In the genomic region with DNA sequence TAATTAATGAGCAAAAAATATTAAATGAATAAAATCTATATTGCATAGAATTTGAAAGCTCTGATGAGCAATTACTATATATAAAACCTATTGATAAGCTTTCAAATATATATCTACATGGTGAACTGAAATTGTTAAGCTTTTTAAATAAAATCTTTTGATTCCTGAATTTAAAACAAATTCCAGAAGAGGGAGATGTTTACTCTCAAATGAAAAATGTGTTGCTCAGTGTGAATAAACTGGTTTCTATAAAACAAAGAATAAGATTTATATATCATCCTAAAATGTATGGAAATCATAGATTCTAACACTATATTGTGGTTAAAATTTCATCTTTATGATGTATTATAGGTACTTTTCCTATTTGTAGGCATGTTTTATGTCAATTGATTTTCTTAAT, we compare ENCODE assay signal across 15 cellular contexts.
DNase-seq lines count a peak whose midpoint lies in the region; ATAC-seq, FAIRE-seq and TF ChIP-seq lines count a peak whose summit lies in the region.
"Had no signal": no experiment of that assay in that cellular context is flagged by ENCODE, and none has a peak within 500 bp of the region (broad histone marks: within the 10 kb centered on the region; RNA-seq: fewer than 3 reads in every experiment).

No MANE protein-coding gene starts in this region.

- H3K9me3 Mint-ChIP-seq in glutamatergic neuron (ENCODE audit: unreplicated experiment), result no peaks in the 10 kb centered on the region
- peaks cover 4% of the 10 kb centered on the region for H3K9me3 Mint-ChIP-seq in activated CD4-positive, alpha-beta memory T cell treated with anti-CD3 and anti-CD28 coated beads for 36 hours
- H3K9me3 Mint-ChIP-seq: stimulated activated memory B cell treated with anti-CD40 and anti-IgM and Interleukin-4, amounts not matched to agents 10 μg/mL and 1 μg/mL and 100 μg/mL, for 72 hours had no signal

- TF ChIP-seq POLR2A in HepG2 (IDR thresholded peaks at IDR 0.05; ENCODE audit: insufficient read depth in 1 of 2, low read depth in 2 of 2, low read length in 2 of 2) (no peak), lower leg skin (IDR thresholded peaks at IDR 0.05) (no peak)

- H3K36me3 ChIP-seq in liver (ENCODE audit: control insufficient read depth in 4 of 4, insufficient read depth in 3 of 4, low read depth in 1 of 4, low read length in 3 of 4) (no peaks in the 10 kb centered on the region), HepG2 (replicated peaks in 1 of 2; ENCODE audit: control insufficient read depth in 1 of 2, insufficient read depth in 2 of 2, low read length in 2 of 2) (no peaks in the 10 kb centered on the region)
- H3K36me3 ChIP-seq: colonic mucosa, right atrium auricular region, SJSA1 had no signal

- no peak for DNase-seq in HepG2 (ENCODE audit: low spot score)
- no peak for DNase-seq in glutamatergic neuron
- no peak for DNase-seq in KG1 (lab: John Stamatoyannopoulos, UW)
- no peak for DNase-seq in lower leg skin (ENCODE audit: low spot score in 2 of 2)
- DNase-seq in activated CD4-positive, alpha-beta memory T cell treated with anti-CD3 and anti-CD28 coated beads for 36 hours, result no peak
- DNase-seq: activated naive CD4-positive, alpha-beta T cell treated with anti-CD3 and anti-CD28 coated beads for 36 hours; colonic mucosa; stimulated activated CD4-positive, alpha-beta T cell treated with anti-CD3 and anti-CD28 coated beads, Interleukin-2, amount 100 ng/mL, for 48 hours had no signal

- TF ChIP-seq RAD21 in liver (IDR thresholded peaks at IDR 0.05) (peak; percentile 30 to 41), HepG2 (CRISPR knock-in tag; IDR thresholded peaks at IDR 0.05) (no peak)

- no peak for TF ChIP-seq CTCF in liver (IDR thresholded peaks at IDR 0.05; ENCODE audit: low read depth, low read length, missing input control)
- TF ChIP-seq CTCF in HepG2 (CRISPR knock-in tag; IDR thresholded peaks at IDR 0.05), result no peak
- peak; percentile 19 for TF ChIP-seq CTCF in glutamatergic neuron (IDR thresholded peaks at IDR 0.05; ENCODE audit: partially characterized antibody, unreplicated experiment)
- TF ChIP-seq CTCF in lower leg skin (IDR thresholded peaks at IDR 0.05), result no peak

- H3K4me1 ChIP-seq in liver (ENCODE audit: control insufficient read depth in 4 of 4, insufficient read depth in 4 of 4, low read length in 3 of 4) (no peaks in the 10 kb centered on the region), HepG2 (ENCODE audit: insufficient read depth, low read length) (no peaks in the 10 kb centered on the region)
- H3K4me1 ChIP-seq: colonic mucosa, right atrium auricular region, SJSA1 had no signal

- H3K4me3 Mint-ChIP-seq in glutamatergic neuron (ENCODE audit: unreplicated experiment), result no peak overlapping the region
- H3K4me3 Mint-ChIP-seq in activated CD4-positive, alpha-beta memory T cell treated with anti-CD3 and anti-CD28 coated beads for 36 hours, result no peak overlapping the region
- H3K4me3 Mint-ChIP-seq: activated naive CD4-positive, alpha-beta T cell treated with anti-CD3 and anti-CD28 coated beads for 36 hours; stimulated activated memory B cell treated with anti-CD40 and anti-IgM and Interleukin-4, amounts not matched to agents 10 μg/mL and 1 μg/mL and 100 μg/mL, for 72 hours had no signal

- H3K4me3 ChIP-seq in liver (ENCODE audit: low read depth in 1 of 3, low read length in 3 of 3), result no peak overlapping the region
- no peak overlapping the region for H3K4me3 ChIP-seq in HepG2 (replicated peaks in 1 of 3; ENCODE audit: insufficient read depth in 1 of 3, low read depth in 2 of 3, low read length in 3 of 3)
- no peak overlapping the region for H3K4me3 ChIP-seq in lower leg skin (ENCODE audit: low read depth, poor library complexity, severe bottlenecking)
- H3K4me3 ChIP-seq: colonic mucosa, right atrium auricular region, SJSA1 had no signal

- no peak for FAIRE-seq in HepG2 (lab: Jason Lieb, UNC)
- FAIRE-seq in TTC549 (lab: Jason Lieb, UNC), result peak; percentile 83
- FAIRE-seq: GM12892 had no signal

- no TSS peak for BruUV-seq in HepG2 (replicated peaks; lab: Mats Ljungman, UMichigan)

- no peaks in the 10 kb centered on the region for H3K27me3 Mint-ChIP-seq in glutamatergic neuron (ENCODE audit: unreplicated experiment)
- H3K27me3 Mint-ChIP-seq in activated CD4-positive, alpha-beta memory T cell treated with anti-CD3 and anti-CD28 coated beads for 36 hours, result no peaks in the 10 kb centered on the region
- H3K27me3 Mint-ChIP-seq: stimulated activated memory B cell treated with anti-CD40 and anti-IgM and Interleukin-4, amounts not matched to agents 10 μg/mL and 1 μg/mL and 100 μg/mL, for 72 hours had no signal

- no peak overlapping the region for H3K27ac Mint-ChIP-seq in glutamatergic neuron (ENCODE audit: unreplicated experiment)
- H3K27ac Mint-ChIP-seq in activated CD4-positive, alpha-beta memory T cell treated with anti-CD3 and anti-CD28 coated beads for 36 hours, result no peak overlapping the region
- H3K27ac Mint-ChIP-seq: activated naive CD4-positive, alpha-beta T cell treated with anti-CD3 and anti-CD28 coated beads for 36 hours; stimulated activated memory B cell treated with anti-CD40 and anti-IgM and Interleukin-4, amounts not matched to agents 10 μg/mL and 1 μg/mL and 100 μg/mL, for 72 hours had no signal

- no peaks in the 10 kb centered on the region for H4K20me1 ChIP-seq in HepG2 (ENCODE audit: insufficient read depth, low read length)

- no peaks in the 10 kb centered on the region for H3K36me3 Mint-ChIP-seq in glutamatergic neuron (ENCODE audit: unreplicated experiment)
- no peaks in the 10 kb centered on the region for H3K36me3 Mint-ChIP-seq in activated CD4-positive, alpha-beta memory T cell treated with anti-CD3 and anti-CD28 coated beads for 36 hours
- H3K36me3 Mint-ChIP-seq: stimulated activated memory B cell treated with anti-CD40 and anti-IgM and Interleukin-4, amounts not matched to agents 10 μg/mL and 1 μg/mL and 100 μg/mL, for 72 hours had no signal

- ATAC-seq in HepG2, result no peak
- no peak for ATAC-seq in GM18498 (IDR thresholded peaks at IDR 0.05; ENCODE audit: unreplicated experiment)
- ATAC-seq: stimulated activated memory B cell treated with anti-CD40 and anti-IgM and Interleukin-4, amounts not matched to agents 10 μg/mL and 1 μg/mL and 100 μg/mL, for 72 hours had no signal

- H3K27ac ChIP-seq in liver (ENCODE audit: low read depth in 1 of 2, low read length in 2 of 2), result no peak overlapping the region
- H3K27ac ChIP-seq in HepG2 (ENCODE audit: extremely low read length, insufficient read depth, low read length), result no peak overlapping the region
- H3K27ac ChIP-seq: colonic mucosa, right atrium auricular region, SJSA1 had no signal

- H3K9ac ChIP-seq in liver (ENCODE audit: low read depth in 1 of 2, low read length in 2 of 2) (no peak overlapping the region), HepG2 (ENCODE audit: insufficient read depth, low read depth, low read length) (no peak overlapping the region)

- H3K27me3 ChIP-seq in liver (ENCODE audit: control insufficient read depth in 4 of 4, insufficient read depth in 4 of 4, low read length in 3 of 4), result no peaks in the 10 kb centered on the region
- H3K27me3 ChIP-seq in HepG2 (ENCODE audit: control insufficient read depth in 1 of 2, insufficient read depth in 2 of 2, low read length in 2 of 2), result no peaks in the 10 kb centered on the region; a peak in 1 of 5 replicates
- H3K27me3 ChIP-seq: colonic mucosa, right atrium auricular region, SJSA1 had no signal

- intact Hi-C loops in HepG2 (cut with micrococcal nuclease; ENCODE audit: unreplicated experiment) (no loop called here), lower leg skin (cut with DNase I; ENCODE audit: low total_unique reads) (no loop called here)
- intact Hi-C loops in activated CD4-positive, alpha-beta memory T cell treated with anti-CD3 and anti-CD28 coated beads for 36 hours (cut with micrococcal nuclease), result no loop called here

- no peak overlapping the region for H3K4me2 ChIP-seq in HepG2 (ENCODE audit: low read depth, low read length)

- CTCF ChIA-PET in HepG2 (lab: Yijun Ruan, JAX; ENCODE audit: low intra/inter-chr PET ratio, low total read pairs), result no interaction called here
- CTCF ChIA-PET in activated CD4-positive, alpha-beta memory T cell treated with anti-CD3 and anti-CD28 coated beads for 36 hours (lab: Charles Lee), result no interaction called here

- no peaks in the 10 kb centered on the region for H3K79me2 ChIP-seq in HepG2 (ENCODE audit: insufficient read depth, low read length)

- TF ChIP-seq EP300 in HepG2 (IDR thresholded peaks at IDR 0.05; ENCODE audit: low read depth in 2 of 2, low read length in 2 of 2), result no peak
- TF ChIP-seq EP300 in HepG2 (CRISPR knock-in tag; IDR thresholded peaks at IDR 0.05; ENCODE audit: borderline replicate concordance), result no peak

- POLR2A ChIA-PET in HepG2 (lab: Yijun Ruan, JAX), result no interaction called here
- POLR2A ChIA-PET in activated CD4-positive, alpha-beta memory T cell treated with anti-CD3 and anti-CD28 coated beads for 36 hours (lab: Charles Lee), result no interaction called here

- H3K4me1 Mint-ChIP-seq in glutamatergic neuron (ENCODE audit: low read depth, unreplicated experiment), result no peaks in the 10 kb centered on the region
- H3K4me1 Mint-ChIP-seq in activated CD4-positive, alpha-beta memory T cell treated with anti-CD3 and anti-CD28 coated beads for 36 hours (ENCODE audit: low read depth), result no peaks in the 10 kb centered on the region
- H3K4me1 Mint-ChIP-seq: stimulated activated memory B cell treated with anti-CD40 and anti-IgM and Interleukin-4, amounts not matched to agents 10 μg/mL and 1 μg/mL and 100 μg/mL, for 72 hours had no signal

- no peaks in the 10 kb centered on the region for H3K9me3 ChIP-seq in liver (ENCODE audit: control insufficient read depth in 4 of 4, low read length in 3 of 4)
- H3K9me3 ChIP-seq in HepG2 (ENCODE audit: low read length), result no peaks in the 10 kb centered on the region
- H3K9me3 ChIP-seq: colonic mucosa, right atrium auricular region, SJSA1 had no signal

- in situ Hi-C loops in HepG2 (cut with HindIII; ENCODE audit: extremely low pct_ligation_motif_present, low pct_unique_long_range_greater_than_20kb), result no loop called here

- no peak overlapping the region for H2AFZ ChIP-seq in HepG2 (ENCODE audit: low read length)

TF ChIP-seq in liver, 16 proteins besides CTCF, POLR2A, EP300 and RAD21:
- no peak for TF ChIP-seq EGR1 (IDR thresholded peaks at IDR 0.05; ENCODE audit: low read depth in 2 of 2)
- no peak for TF ChIP-seq TAF1 (conservative IDR thresholded peaks at IDR 0.05)
- TF ChIP-seq HNF4A (conservative IDR thresholded peaks at IDR 0.05), result no peak

TF ChIP-seq in HepG2, 621 proteins besides CTCF, POLR2A, EP300 and RAD21 (continues in another document):
- TF ChIP-seq FOXO1 (CRISPR knock-in tag; IDR thresholded peaks at IDR 0.05), result no peak
- TF ChIP-seq RFXANK (CRISPR knock-in tag; IDR thresholded peaks at IDR 0.05), result no peak
